10 cellular contexts compared by ENCODE assay signal in genomic region chr20:60271597-60271996, GRCh38.
DNase-seq lines count a peak whose midpoint lies in the region; ATAC-seq, FAIRE-seq and TF ChIP-seq lines count a peak whose summit lies in the region.
"Had no signal": no experiment of that assay in that cellular context is flagged by ENCODE, and none has a peak within 500 bp of the region (broad histone marks: within the 10 kb centered on the region; RNA-seq: fewer than 3 reads in every experiment).

No MANE protein-coding gene starts in this region.

- H3K27ac ChIP-seq in heart left ventricle (no peak overlapping the region), ascending aorta (no peak overlapping the region)

- no peaks in the 10 kb centered on the region for H3K9me3 Mint-ChIP-seq in glutamatergic neuron (ENCODE audit: unreplicated experiment)
- H3K9me3 Mint-ChIP-seq: stimulated activated naive CD8-positive, alpha-beta T cell treated with anti-CD3 and anti-CD28 coated beads, Interleukin-15, Interleukin-2, amounts not matched to agents 100 ng/mL and 50 ng/mL, for 24 hours had no signal

- H3K4me1 ChIP-seq in heart left ventricle (no peaks in the 10 kb centered on the region), ascending aorta (no peaks in the 10 kb centered on the region)

- intact Hi-C loops in heart left ventricle (cut with DNase I), result no loop called here
- intact Hi-C loops in left cardiac atrium (cut with DNase I), result no loop called here
- intact Hi-C loops in ascending aorta (cut with DNase I), result no loop called here

- ATAC-seq in heart left ventricle (no peak), left cardiac atrium (no peak), GM19023 (IDR thresholded peaks at IDR 0.05; ENCODE audit: unreplicated experiment) (no peak), GM19467 (IDR thresholded peaks at IDR 0.05; ENCODE audit: unreplicated experiment) (no peak)

- no peaks in the 10 kb centered on the region for H3K36me3 ChIP-seq in heart left ventricle
- no peaks in the 10 kb centered on the region for H3K36me3 ChIP-seq in ascending aorta

- H3K27me3 ChIP-seq in heart left ventricle, result peaks cover 0 to 19% (median 0%) of the 10 kb centered on the region in 9 donors
- no peaks in the 10 kb centered on the region for H3K27me3 ChIP-seq in ascending aorta

- H3K4me1 Mint-ChIP-seq in glutamatergic neuron (ENCODE audit: low read depth, unreplicated experiment), result peaks cover 3% of the 10 kb centered on the region

- H3K4me3 ChIP-seq in heart left ventricle (no peak overlapping the region), ascending aorta (no peak overlapping the region)

- no peak overlapping the region for H3K27ac Mint-ChIP-seq in glutamatergic neuron (ENCODE audit: unreplicated experiment)
- H3K27ac Mint-ChIP-seq: stimulated activated naive CD8-positive, alpha-beta T cell treated with anti-CD3 and anti-CD28 coated beads, Interleukin-15, Interleukin-2, amounts not matched to agents 100 ng/mL and 50 ng/mL, for 24 hours had no signal

- TF ChIP-seq POLR2A in heart left ventricle (IDR thresholded peaks at IDR 0.05), result no peak

- DNase-seq in heart left ventricle, result no peak
- DNase-seq in left cardiac atrium, result no peak
- peak; percentile 10 for DNase-seq in SHP77 treated with DMSO at 0.1 percent for 48 hours (lab: John Stamatoyannopoulos, UW)
- DNase-seq in glutamatergic neuron, result no peak
- DNase-seq in D721Med (ENCODE audit: insufficient read length, low spot score), result no peak
- no peak for DNase-seq in ascending aorta (ENCODE audit: low spot score in 2 of 2)
- DNase-seq: anterior cingulate cortex had no signal

- H3K36me3 Mint-ChIP-seq in glutamatergic neuron (ENCODE audit: unreplicated experiment), result no peaks in the 10 kb centered on the region

- 39 to 52% (median 40%) methylated on average over 2 of the region's 2 CpGs for WGBS in heart left ventricle, 4 donors

- H3K27me3 Mint-ChIP-seq in glutamatergic neuron (ENCODE audit: unreplicated experiment), result peaks cover 2% of the 10 kb centered on the region
- H3K27me3 Mint-ChIP-seq: stimulated activated naive CD8-positive, alpha-beta T cell treated with anti-CD3 and anti-CD28 coated beads, Interleukin-15, Interleukin-2, amounts not matched to agents 100 ng/mL and 50 ng/mL, for 24 hours had no signal

- H3K9me3 ChIP-seq in heart left ventricle (no peaks in the 10 kb centered on the region), ascending aorta (no peaks in the 10 kb centered on the region)

- FAIRE-seq in D721Med (lab: Jason Lieb, UNC), result no peak

- TF ChIP-seq CTCF in heart left ventricle (IDR thresholded peaks at IDR 0.05) (peak in 8 of 12 donors; percentile 8 to 34 (median 20)), glutamatergic neuron (IDR thresholded peaks at IDR 0.05; ENCODE audit: partially characterized antibody, unreplicated experiment) (peak; percentile 62), D721Med (IDR thresholded peaks at IDR 0.05; ENCODE audit: insufficient read depth, missing control alignments) (no peak), ascending aorta (IDR thresholded peaks at IDR 0.05) (no peak)

- H3K4me3 Mint-ChIP-seq in glutamatergic neuron (ENCODE audit: unreplicated experiment), result no peak overlapping the region
- H3K4me3 Mint-ChIP-seq: stimulated activated naive CD8-positive, alpha-beta T cell treated with anti-CD3 and anti-CD28 coated beads, Interleukin-15, Interleukin-2, amounts not matched to agents 100 ng/mL and 50 ng/mL, for 24 hours had no signal

Comparison
In these comparisons a context has a peak if more than half of its experiments do, and no peak if none do; other contexts are left out.
1. CTCF ChIP-seq: peak in heart left ventricle (8 of 12) and glutamatergic neuron (single experiment); none in D721Med (single experiment) and ascending aorta (0 of 3).